ENCODE assay signal across 9 cellular contexts in the genomic region with DNA sequence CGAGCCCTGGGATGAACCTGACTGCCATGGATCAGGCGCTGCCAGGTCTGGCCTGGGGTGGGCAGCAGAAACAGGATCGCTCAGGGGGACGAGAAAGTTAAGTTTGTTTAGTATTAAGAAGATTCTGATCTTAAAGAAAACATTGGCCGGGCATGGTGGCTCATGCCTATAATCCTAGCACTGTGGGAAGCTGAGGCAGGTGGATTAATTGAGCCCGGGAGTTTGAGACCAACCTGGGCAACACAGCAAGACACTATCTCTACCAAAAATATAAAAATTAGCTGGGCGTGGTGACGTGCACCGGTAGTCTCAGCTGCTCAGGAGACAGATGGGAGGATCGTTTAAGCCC. TPM values are rescaled to one million over a fixed set of nuclear protein-coding genes. Genes with fewer than 3 reads are reported as not detected.
DNase-seq lines count a peak whose midpoint lies in the region; ATAC-seq and TF ChIP-seq lines count a peak whose summit lies in the region.
"Had no signal": no experiment of that assay in that cellular context is flagged by ENCODE, and none has a peak within 500 bp of the region (broad histone marks: within the 10 kb centered on the region; RNA-seq: fewer than 3 reads in every experiment).

No MANE protein-coding gene starts in this region.

- H2AFZ ChIP-seq in hepatocyte = no peak overlapping the region

- H3K79me2 ChIP-seq in hepatocyte = peaks cover 11% of the 10 kb centered on the region

- peak overlapping the region; percentile 27 for H3K27ac ChIP-seq in hepatocyte
- H3K27ac ChIP-seq in stomach smooth muscle (ENCODE audit: low read length) = peak overlapping the region; percentile 97

- H3K9ac ChIP-seq in stomach smooth muscle (ENCODE audit: low read length in 2 of 2) = peak overlapping the region; percentile 85 to 87

- H3K9me3 Mint-ChIP-seq in activated CD4-positive, alpha-beta T cell treated with anti-CD3 and anti-CD28 coated beads, Interleukin-2, amount 10 ng/mL, durations not matched to agents 7 days and 5 days = no peaks in the 10 kb centered on the region

- 75% methylated on average over 10 of the region's 10 CpGs for WGBS in hepatocyte (ENCODE audit: low lambda C conversion rate, missing lambda C conversion rate)

- no peaks in the 10 kb centered on the region for H3K27me3 Mint-ChIP-seq in activated CD4-positive, alpha-beta T cell treated with anti-CD3 and anti-CD28 coated beads, Interleukin-2, amount 10 ng/mL, durations not matched to agents 7 days and 5 days

- peaks cover under 1% of the 10 kb centered on the region for H4K20me1 ChIP-seq in hepatocyte (ENCODE audit: insufficient read depth, poor library complexity, severe bottlenecking)

- POLR2A ChIA-PET in activated CD4-positive, alpha-beta T cell treated with anti-CD3 and anti-CD28 coated beads, Interleukin-2, amount 10 ng/mL, durations not matched to agents 7 days and 5 days (lab: Charles Lee) = no interaction called here

- H3K4me3 ChIP-seq in WI38 (ENCODE audit: low read depth, low read length) = peak overlapping the region; percentile 49
- no peak overlapping the region for H3K4me3 ChIP-seq in hepatocyte
- H3K4me3 ChIP-seq in stomach smooth muscle (ENCODE audit: low read length in 2 of 2) = peak overlapping the region; percentile 25 to 63

- TF ChIP-seq CTCF in WI38 (IDR thresholded peaks at IDR 0.05; ENCODE audit: low read depth, low read length) (no peak), hepatocyte (IDR thresholded peaks at IDR 0.05; ENCODE audit: poor library complexity) (no peak)

- H3K36me3 ChIP-seq in hepatocyte (replicated peaks; ENCODE audit: insufficient read depth, low read depth) (no peaks in the 10 kb centered on the region), stomach smooth muscle (ENCODE audit: control insufficient read depth in 2 of 2, insufficient read depth in 2 of 2, low read length in 2 of 2) (peaks cover 2 to 13% of the 10 kb centered on the region in 2 donors)

- H3K4me1 ChIP-seq in hepatocyte (ENCODE audit: insufficient read depth) (peaks cover 14% of the 10 kb centered on the region), stomach smooth muscle (ENCODE audit: control insufficient read depth, insufficient read depth, low read length) (peaks cover 28% of the 10 kb centered on the region)

- H3K9me2 ChIP-seq in hepatocyte (replicated peaks; ENCODE audit: insufficient read depth) = no peaks in the 10 kb centered on the region

- H3K9me3 ChIP-seq in hepatocyte (ENCODE audit: low read depth) (no peaks in the 10 kb centered on the region), stomach smooth muscle (ENCODE audit: control insufficient read depth in 2 of 2, low read length in 2 of 2) (no peaks in the 10 kb centered on the region)

- no peak for ATAC-seq in GM19023 (IDR thresholded peaks at IDR 0.05; ENCODE audit: unreplicated experiment)
- ATAC-seq in HG02870 (IDR thresholded peaks at IDR 0.05; ENCODE audit: unreplicated experiment) = no peak

- peak overlapping the region; percentile 85 for H3K4me2 ChIP-seq in hepatocyte

- H3K27me3 ChIP-seq in hepatocyte (no peaks in the 10 kb centered on the region), stomach smooth muscle (ENCODE audit: control insufficient read depth in 1 of 2, insufficient read depth in 2 of 2, low read length in 2 of 2) (peaks cover 0 to 9% of the 10 kb centered on the region in 2 donors)

- no peak overlapping the region for H3K27ac Mint-ChIP-seq in activated CD4-positive, alpha-beta T cell treated with anti-CD3 and anti-CD28 coated beads, Interleukin-2, amount 10 ng/mL, durations not matched to agents 7 days and 5 days
- H3K27ac Mint-ChIP-seq: CD14-positive monocyte had no signal

- H3K4me1 Mint-ChIP-seq in activated CD4-positive, alpha-beta T cell treated with anti-CD3 and anti-CD28 coated beads, Interleukin-2, amount 10 ng/mL, durations not matched to agents 7 days and 5 days = peaks cover 30% of the 10 kb centered on the region

- CTCF ChIA-PET in activated CD4-positive, alpha-beta T cell treated with anti-CD3 and anti-CD28 coated beads, Interleukin-2, amount 10 ng/mL, durations not matched to agents 7 days and 5 days (lab: Charles Lee) = interaction anchor here (0.5 to 1.0 kb wide), 2 partner anchors 9 to 238 kb away, joined by 3 read pairs; no protein-coding TSS in a partner anchor

- peaks cover 8% of the 10 kb centered on the region for H3K36me3 Mint-ChIP-seq in activated CD4-positive, alpha-beta T cell treated with anti-CD3 and anti-CD28 coated beads, Interleukin-2, amount 10 ng/mL, durations not matched to agents 7 days and 5 days (ENCODE audit: low read depth)

- DNase-seq in activated CD4-positive, alpha-beta T cell treated with anti-CD3 and anti-CD28 coated beads, Interleukin-2, amount 10 ng/mL, durations not matched to agents 7 days and 5 days = no peak
- no peak for DNase-seq in activated CD4-positive, alpha-beta T cell treated with anti-CD3 and anti-CD28 coated beads, Interleukin-2, amount 50 U/mL, for 4 hours
- DNase-seq in hepatocyte (ENCODE audit: low spot score) (no peak), LoVo (ENCODE audit: low spot score) (no peak)

- H3K4me3 Mint-ChIP-seq in activated CD4-positive, alpha-beta T cell treated with anti-CD3 and anti-CD28 coated beads, Interleukin-2, amount 10 ng/mL, durations not matched to agents 7 days and 5 days = peak overlapping the region; percentile 51

RNA-seq across cellular contexts. Expression of gene FLNA, which starts 0.7 kb away (rescaled TPM):
- 1,000 to 10,000 TPM; 1,440 to 1,524 TPM for total RNA-seq in activated CD4-positive, alpha-beta T cell treated with anti-CD3 and anti-CD28 coated beads, Interleukin-2, amount 10 ng/mL, durations not matched to agents 7 days and 5 days
- total RNA-seq in hepatocyte = 220 and 396 TPM in 2 replicates
- polyA plus RNA-seq in hepatocyte = 468 and 471 TPM in 2 replicates

RNA-seq across cellular contexts. Expression of gene EMD, which starts 4.0 kb away (rescaled TPM):
- 10 to 100 TPM; 52.1 to 59.9 TPM for total RNA-seq in activated CD4-positive, alpha-beta T cell treated with anti-CD3 and anti-CD28 coated beads, Interleukin-2, amount 10 ng/mL, durations not matched to agents 7 days and 5 days
- total RNA-seq in hepatocyte = 34.2 and 39.4 TPM in 2 replicates
- polyA plus RNA-seq in hepatocyte = 61.0 and 65.7 TPM in 2 replicates

RNA-seq across cellular contexts. Expression of gene RPL10, which starts 23.0 kb away (rescaled TPM):
- 1,000 to 10,000 TPM; 1,884 to 2,727 TPM for total RNA-seq in activated CD4-positive, alpha-beta T cell treated with anti-CD3 and anti-CD28 coated beads, Interleukin-2, amount 10 ng/mL, durations not matched to agents 7 days and 5 days
- total RNA-seq in hepatocyte = 4,114 and 4,460 TPM in 2 replicates
- 1,206 and 1,210 TPM in 2 replicates for polyA plus RNA-seq in hepatocyte

RNA-seq across cellular contexts. Expression of gene DNASE1L1, which starts 33.9 kb away (rescaled TPM):
- 10 to 100 TPM; 21.8 to 24.3 TPM for total RNA-seq in activated CD4-positive, alpha-beta T cell treated with anti-CD3 and anti-CD28 coated beads, Interleukin-2, amount 10 ng/mL, durations not matched to agents 7 days and 5 days
- 36.1 and 39.7 TPM in 2 replicates for total RNA-seq in hepatocyte
- polyA plus RNA-seq in hepatocyte = 22.3 and 22.6 TPM in 2 replicates

RNA-seq across cellular contexts. Expression of gene TAFAZZIN, which starts 36.2 kb away (rescaled TPM):
- 100 to 1,000 TPM in 1 of 2 experiments, 10 to 100 TPM in 1; 86.6 to 104 TPM for total RNA-seq in activated CD4-positive, alpha-beta T cell treated with anti-CD3 and anti-CD28 coated beads, Interleukin-2, amount 10 ng/mL, durations not matched to agents 7 days and 5 days
- total RNA-seq in hepatocyte = 25.0 and 26.7 TPM in 2 replicates
- 41.3 and 69.6 TPM in 2 replicates for polyA plus RNA-seq in hepatocyte
